ENCODE assay signal across 7 cellular contexts in genomic region chr13:113024466-113024865, GRCh38. TPM values are rescaled to one million over a fixed set of nuclear protein-coding genes. Genes with fewer than 3 reads are reported as not detected.
"Had no signal": no experiment of that assay in that cellular context is flagged by ENCODE, and none has a peak within 500 bp of the region (broad histone marks: within the 10 kb centered on the region; RNA-seq: fewer than 3 reads in every experiment).

No MANE protein-coding gene starts in this region.

- ATAC-seq: K562 had no signal

- H3K27ac Mint-ChIP-seq: IgD-negative memory B cell had no signal

- H3K27ac ChIP-seq: HL-60 had no signal

- DNase-seq: IMR-90, KBM-7, KG1 had no signal

- FAIRE-seq: HTR-8/SVneo, K562 had no signal

- H3K27me3 Mint-ChIP-seq: IgD-negative memory B cell had no signal

- H3K4me3 ChIP-seq: K562 had no signal

- H3K4me3 Mint-ChIP-seq: IgD-negative memory B cell had no signal

RNA-seq across cellular contexts. Expression of gene MCF2L, which starts 55.5 kb away (rescaled TPM):
- polyA plus RNA-seq: IMR-90 had no signal
